2 cellular contexts compared by ENCODE assay signal in the genomic region with DNA sequence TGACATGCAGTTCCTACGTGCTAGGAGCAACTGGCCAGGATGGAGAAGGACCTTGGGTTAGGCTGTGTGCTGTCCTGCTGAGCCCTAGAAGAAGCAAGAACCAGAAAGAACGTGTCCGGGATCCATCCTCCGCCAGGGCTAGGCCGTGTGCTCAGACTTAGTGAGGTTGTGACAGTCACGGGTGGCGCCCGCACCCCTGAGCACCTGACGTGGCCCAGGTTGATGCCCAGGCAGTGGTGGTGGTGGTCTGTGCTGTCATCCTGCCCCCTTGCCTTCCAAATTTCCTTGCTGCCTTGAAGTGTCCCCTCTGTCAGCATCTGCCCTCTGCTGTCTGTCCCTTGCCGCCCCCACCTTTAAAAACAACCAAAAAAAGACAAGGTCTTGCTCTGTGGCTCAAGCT.
TF ChIP-seq lines count a peak whose summit lies in the region.

No MANE protein-coding gene starts in this region.

TF ChIP-seq in IMR-90, 13 proteins besides CTCF, POLR2A, EP300 and RAD21:
- TF ChIP-seq NFE2L2 (IDR thresholded peaks at IDR 0.05; ENCODE audit: low read depth, low read length) (no peak), SMC3 (IDR thresholded peaks at IDR 0.05; ENCODE audit: low read depth, low read length) (no peak), FOS (IDR thresholded peaks at IDR 0.05; ENCODE audit: low read depth, low read length) (no peak), CEBPB (IDR thresholded peaks at IDR 0.05; ENCODE audit: low read depth, low read length) (no peak), RFX5 (IDR thresholded peaks at IDR 0.05; ENCODE audit: low read depth, low read length) (no peak), BHLHE40 (IDR thresholded peaks at IDR 0.05; ENCODE audit: low read depth, low read length) (no peak), MAZ (IDR thresholded peaks at IDR 0.05; ENCODE audit: borderline replicate concordance, low read depth, low read length) (no peak), MAFK (IDR thresholded peaks at IDR 0.05; ENCODE audit: low read depth, low read length) (no peak), MXI1 (IDR thresholded peaks at IDR 0.05; ENCODE audit: borderline replicate concordance, low read depth, low read length) (no peak), CHD1 (IDR thresholded peaks at IDR 0.05; ENCODE audit: low read depth, low read length) (no peak), RCOR1 (IDR thresholded peaks at IDR 0.05; ENCODE audit: insufficient replicate concordance, low read length) (no peak)
- TF ChIP-seq, protein P1, sequence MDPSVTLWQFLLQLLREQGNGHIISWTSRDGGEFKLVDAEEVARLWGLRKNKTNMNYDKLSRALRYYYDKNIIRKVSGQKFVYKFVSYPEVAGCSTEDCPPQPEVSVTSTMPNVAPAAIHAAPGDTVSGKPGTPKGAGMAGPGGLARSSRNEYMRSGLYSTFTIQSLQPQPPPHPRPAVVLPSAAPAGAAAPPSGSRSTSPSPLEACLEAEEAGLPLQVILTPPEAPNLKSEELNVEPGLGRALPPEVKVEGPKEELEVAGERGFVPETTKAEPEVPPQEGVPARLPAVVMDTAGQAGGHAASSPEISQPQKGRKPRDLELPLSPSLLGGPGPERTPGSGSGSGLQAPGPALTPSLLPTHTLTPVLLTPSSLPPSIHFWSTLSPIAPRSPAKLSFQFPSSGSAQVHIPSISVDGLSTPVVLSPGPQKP (IDR thresholded peaks at IDR 0.05; ENCODE audit: borderline replicate concordance, low read depth, low read length) = no peak
- TF ChIP-seq, protein P2, sequence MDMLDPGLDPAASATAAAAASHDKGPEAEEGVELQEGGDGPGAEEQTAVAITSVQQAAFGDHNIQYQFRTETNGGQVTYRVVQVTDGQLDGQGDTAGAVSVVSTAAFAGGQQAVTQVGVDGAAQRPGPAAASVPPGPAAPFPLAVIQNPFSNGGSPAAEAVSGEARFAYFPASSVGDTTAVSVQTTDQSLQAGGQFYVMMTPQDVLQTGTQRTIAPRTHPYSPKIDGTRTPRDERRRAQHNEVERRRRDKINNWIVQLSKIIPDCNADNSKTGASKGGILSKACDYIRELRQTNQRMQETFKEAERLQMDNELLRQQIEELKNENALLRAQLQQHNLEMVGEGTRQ (IDR thresholded peaks at IDR 0.05; ENCODE audit: low read depth, low read length) = no peak

TF ChIP-seq in neural cell, 6 proteins besides CTCF, POLR2A, EP300 and RAD21:
- TF ChIP-seq SMC3 (conservative IDR thresholded peaks at IDR 0.05; ENCODE audit: poor library complexity) (no peak), POLR2AphosphoS5 (IDR thresholded peaks at IDR 0.05) (no peak), MXI1 (conservative IDR thresholded peaks at IDR 0.05; ENCODE audit: poor library complexity, severe bottlenecking) (no peak), TAF1 (IDR thresholded peaks at IDR 0.05; ENCODE audit: low read depth) (no peak), EZH2 (IDR thresholded peaks at IDR 0.05; ENCODE audit: borderline replicate concordance, insufficient read depth, low read length, poor library complexity, severe bottlenecking) (no peak)
- TF ChIP-seq, protein P3, sequence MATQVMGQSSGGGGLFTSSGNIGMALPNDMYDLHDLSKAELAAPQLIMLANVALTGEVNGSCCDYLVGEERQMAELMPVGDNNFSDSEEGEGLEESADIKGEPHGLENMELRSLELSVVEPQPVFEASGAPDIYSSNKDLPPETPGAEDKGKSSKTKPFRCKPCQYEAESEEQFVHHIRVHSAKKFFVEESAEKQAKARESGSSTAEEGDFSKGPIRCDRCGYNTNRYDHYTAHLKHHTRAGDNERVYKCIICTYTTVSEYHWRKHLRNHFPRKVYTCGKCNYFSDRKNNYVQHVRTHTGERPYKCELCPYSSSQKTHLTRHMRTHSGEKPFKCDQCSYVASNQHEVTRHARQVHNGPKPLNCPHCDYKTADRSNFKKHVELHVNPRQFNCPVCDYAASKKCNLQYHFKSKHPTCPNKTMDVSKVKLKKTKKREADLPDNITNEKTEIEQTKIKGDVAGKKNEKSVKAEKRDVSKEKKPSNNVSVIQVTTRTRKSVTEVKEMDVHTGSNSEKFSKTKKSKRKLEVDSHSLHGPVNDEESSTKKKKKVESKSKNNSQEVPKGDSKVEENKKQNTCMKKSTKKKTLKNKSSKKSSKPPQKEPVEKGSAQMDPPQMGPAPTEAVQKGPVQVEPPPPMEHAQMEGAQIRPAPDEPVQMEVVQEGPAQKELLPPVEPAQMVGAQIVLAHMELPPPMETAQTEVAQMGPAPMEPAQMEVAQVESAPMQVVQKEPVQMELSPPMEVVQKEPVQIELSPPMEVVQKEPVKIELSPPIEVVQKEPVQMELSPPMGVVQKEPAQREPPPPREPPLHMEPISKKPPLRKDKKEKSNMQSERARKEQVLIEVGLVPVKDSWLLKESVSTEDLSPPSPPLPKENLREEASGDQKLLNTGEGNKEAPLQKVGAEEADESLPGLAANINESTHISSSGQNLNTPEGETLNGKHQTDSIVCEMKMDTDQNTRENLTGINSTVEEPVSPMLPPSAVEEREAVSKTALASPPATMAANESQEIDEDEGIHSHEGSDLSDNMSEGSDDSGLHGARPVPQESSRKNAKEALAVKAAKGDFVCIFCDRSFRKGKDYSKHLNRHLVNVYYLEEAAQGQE (IDR thresholded peaks at IDR 0.05; ENCODE audit: borderline replicate concordance) = no peak
